In the genomic region with DNA sequence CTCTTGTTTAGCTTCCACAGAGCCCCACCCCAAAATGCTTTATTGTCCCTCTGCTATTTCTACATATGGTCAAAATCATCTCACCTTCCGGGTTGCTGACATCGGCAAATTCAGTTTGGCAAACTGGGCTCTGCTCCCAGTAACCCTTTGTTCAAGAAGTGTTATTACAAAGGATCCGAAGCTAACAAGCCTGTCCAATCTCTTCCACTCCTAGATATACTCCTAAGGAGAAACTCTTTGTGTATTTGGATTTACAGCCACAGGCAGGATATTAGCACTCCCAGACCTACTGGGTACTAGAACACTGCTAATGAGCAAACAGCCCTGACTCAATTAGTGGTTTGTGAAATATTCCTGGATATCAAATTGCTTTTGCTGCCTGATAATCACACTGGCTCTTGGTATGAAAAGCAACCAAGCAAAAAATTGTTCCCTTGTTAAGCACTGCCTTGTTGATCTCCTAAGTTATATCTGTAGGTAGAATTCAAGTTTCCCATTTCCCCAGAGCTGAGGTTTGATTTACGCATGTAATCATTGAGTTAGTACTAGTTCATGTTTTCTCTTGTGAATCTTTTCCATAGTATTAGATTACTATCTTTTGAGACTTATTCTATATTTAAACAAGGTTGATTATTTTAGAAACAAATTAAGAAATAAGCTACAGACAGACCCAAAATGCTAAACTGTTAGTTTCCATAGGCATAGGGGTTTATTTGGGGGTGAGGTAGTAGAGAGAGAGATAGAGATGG, we compare ENCODE assay signal across 8 cellular contexts. TPM values are rescaled to one million over a fixed set of nuclear protein-coding genes. Genes with fewer than 3 reads are reported as not detected.
DNase-seq lines count a peak whose midpoint lies in the region; ATAC-seq and TF ChIP-seq lines count a peak whose summit lies in the region.

No MANE protein-coding gene starts in this region.

- H3K9me3 ChIP-seq in body of pancreas = no peaks in the 10 kb centered on the region

- no peaks in the 10 kb centered on the region for H3K27me3 ChIP-seq in body of pancreas

- 16 to 21% methylated on average over 4 of the region's 4 CpGs for WGBS in body of pancreas, 2 donors

- no peaks in the 10 kb centered on the region for H3K36me3 ChIP-seq in body of pancreas (replicated peaks in 1 of 2; ENCODE audit: insufficient read depth in 1 of 2, low read depth in 2 of 2)

- ATAC-seq in body of pancreas (peak; percentile 1), left colon (peak; percentile 10), GM18873 (IDR thresholded peaks at IDR 0.05; ENCODE audit: low FRiP score, unreplicated experiment) (no peak), HG03280 (IDR thresholded peaks at IDR 0.05; ENCODE audit: unreplicated experiment) (no peak)

- TF ChIP-seq CTCF in body of pancreas (IDR thresholded peaks at IDR 0.05) = peak in 2 of 7 experiments; percentile 7 to 15

- intact Hi-C loops in body of pancreas (cut with DNase I) = no loop called here
- intact Hi-C loops in left colon (cut with DNase I, micrococcal nuclease) = loop anchor here in 1 of 2 donors (5.0 to 10.0 kb wide), 3 partner anchors 115 to 922 kb away; partner anchors contain the start of gene FGGY

- H3K4me3 ChIP-seq in body of pancreas = peak overlapping the region in 1 of 2 donors; percentile 89

- TF ChIP-seq POLR2A in body of pancreas (IDR thresholded peaks at IDR 0.05) = peak in 2 of 3 donors; percentile 87 to 96

- DNase-seq in EL = peak; percentile 77
- DNase-seq in NCI-H2107 (lab: John Stamatoyannopoulos, UW) = peak; percentile 96
- DNase-seq in body of pancreas = peak; percentile 75 to 81 (median 80)
- peak; percentile 50 to 68 for DNase-seq in left colon
- DNase-seq in NCI-H2227 treated with DMSO at 0.1 percent for 48 hours (lab: John Stamatoyannopoulos, UW) = no peak

- H3K27ac ChIP-seq in body of pancreas (peak overlapping the region; percentile 11 to 100 (median 98)), temporal lobe (ENCODE audit: low read depth, low read length) (peak overlapping the region; percentile 44)

- H3K4me1 ChIP-seq in body of pancreas = peaks cover 3% of the 10 kb centered on the region

RNA-seq across cellular contexts. Expression of gene JUN, which starts 3.8 kb away (rescaled TPM):
- total RNA-seq in body of pancreas (100 to 1,000 TPM; 320 to 712 TPM), left colon (100 to 1,000 TPM; 184 to 199 TPM), temporal lobe (96.1 TPM)

Comparison
In these comparisons a context has a peak if more than half of its experiments do, and no peak if none do; other contexts are left out.
1. ATAC-seq: peak in body of pancreas (single experiment) and left colon (single experiment); none in GM18873 (single experiment) and HG03280 (single experiment).